24 cellular contexts compared by ENCODE assay signal in the genomic region with DNA sequence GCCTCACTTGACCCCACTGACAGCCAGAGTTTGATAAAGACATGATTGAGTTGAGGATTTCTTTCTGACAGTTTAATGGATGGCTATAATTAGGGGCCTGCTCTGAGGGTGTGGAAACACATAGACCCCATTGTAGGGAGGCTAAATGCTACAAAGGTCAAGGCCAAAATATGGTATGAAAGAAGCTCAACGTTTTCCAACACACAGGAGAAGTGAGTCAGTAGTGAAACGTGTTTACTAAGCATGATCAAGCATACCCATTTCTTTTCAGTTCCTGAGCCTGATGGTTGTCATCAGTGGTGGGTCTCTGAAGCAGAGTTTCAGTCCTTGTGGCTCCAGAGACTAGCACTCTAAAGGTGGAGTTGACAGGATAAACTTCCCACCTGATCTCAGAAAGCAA.
DNase-seq lines count a peak whose midpoint lies in the region; ATAC-seq, FAIRE-seq and TF ChIP-seq lines count a peak whose summit lies in the region.
"Had no signal": no experiment of that assay in that cellular context is flagged by ENCODE, and none has a peak within 500 bp of the region (broad histone marks: within the 10 kb centered on the region; RNA-seq: fewer than 3 reads in every experiment).

No MANE protein-coding gene starts in this region.

- no peaks in the 10 kb centered on the region for H3K36me3 ChIP-seq in HCT116 (ENCODE audit: control insufficient read depth in 1 of 2, insufficient read depth in 2 of 2, low read length in 2 of 2)
- H3K36me3 ChIP-seq in PC-3 (ENCODE audit: low read depth, low read length): no peaks in the 10 kb centered on the region
- no peaks in the 10 kb centered on the region for H3K36me3 ChIP-seq in bronchial epithelial cell (ENCODE audit: control insufficient read depth, insufficient read depth, low read length)
- H3K36me3 ChIP-seq: Peyer's patch, upper lobe of right lung had no signal

- FAIRE-seq in bronchial epithelial cell (lab: Jason Lieb, UNC): peak; percentile 85
- FAIRE-seq: K562 had no signal

- no peaks in the 10 kb centered on the region for H3K36me3 Mint-ChIP-seq in neural crest cell (ENCODE audit: low read depth)

- H3K4me2 ChIP-seq in HCT116 (ENCODE audit: low read length): no peak overlapping the region
- H3K4me2 ChIP-seq in PC-3 (ENCODE audit: low read length): peak overlapping the region; percentile 82

- CTCF ChIA-PET in HCT116 (lab: Charles Lee) (interaction anchor here (1.0 to 1.3 kb wide), 2 partner anchors 15 to 412 kb away, joined by 3 read pairs; no protein-coding TSS in a partner anchor), PC-3 (lab: Charles Lee) (no interaction called here)

- H3K9me2 ChIP-seq in HCT116 (ENCODE audit: insufficient read depth): no peaks in the 10 kb centered on the region
- H3K9me2 ChIP-seq in PC-3 (replicated peaks; ENCODE audit: low read length): no peaks in the 10 kb centered on the region

- H3K27ac ChIP-seq in HCT116 (ENCODE audit: low read depth, low read length): no peak overlapping the region
- peak overlapping the region; percentile 97 for H3K27ac ChIP-seq in PC-3 (ENCODE audit: low read length)
- H3K27ac ChIP-seq: Peyer's patch, upper lobe of right lung had no signal

- TF ChIP-seq CTCF in HCT116 (IDR thresholded peaks at IDR 0.05 in 2 of 3, conservative IDR thresholded peaks at IDR 0.05 in 1 of 3; ENCODE audit: borderline replicate concordance in 1 of 3, insufficient read depth in 1 of 3, low read depth in 2 of 3, low read length in 2 of 3) (no peak), PC-3 (conservative IDR thresholded peaks at IDR 0.05; ENCODE audit: low read depth, low read length) (no peak), bronchial epithelial cell (IDR thresholded peaks at IDR 0.05; ENCODE audit: insufficient read depth, low read length, severe bottlenecking) (no peak), neural crest cell (conservative IDR thresholded peaks at IDR 0.05) (no peak)

- no peaks in the 10 kb centered on the region for H3K27me3 Mint-ChIP-seq in neural crest cell (ENCODE audit: low read depth)

- POLR2A ChIA-PET in HCT116 (lab: Charles Lee) (no interaction called here), PC-3 (lab: Charles Lee; ENCODE audit: unreplicated experiment) (no interaction called here)

- H2AFZ ChIP-seq in HCT116 (ENCODE audit: low read depth, low read length, poor library complexity, severe bottlenecking) (peak overlapping the region; percentile 7), PC-3 (ENCODE audit: low read length) (no peak overlapping the region)

- H3F3A ChIP-seq in PC-3 (ENCODE audit: low read length, unreplicated experiment): peaks cover 15% of the 10 kb centered on the region

- H3K4me1 Mint-ChIP-seq in neural crest cell: peaks cover 29% of the 10 kb centered on the region

- peaks cover 4% of the 10 kb centered on the region for H3K9me3 Mint-ChIP-seq in neural crest cell
- H3K9me3 Mint-ChIP-seq: activated CD4-positive, alpha-beta T cell treated with anti-CD3 and anti-CD28 coated beads, Interleukin-2, amount 10 ng/mL, durations not matched to agents 24 days and 14 days had no signal

- no TSS peak for BruUV-seq in HCT116 (replicated peaks; lab: Mats Ljungman, UMichigan)
- BruUV-seq in PC-3 (replicated peaks; lab: Mats Ljungman, UMichigan): no TSS peak

- H3K9ac ChIP-seq in HCT116 (ENCODE audit: low read length) (no peak overlapping the region), PC-3 (ENCODE audit: low read length) (peak overlapping the region; percentile 90)

- no peak for TF ChIP-seq RAD21 in HCT116 (IDR thresholded peaks at IDR 0.05; ENCODE audit: low read depth)

- H3K4me3 Mint-ChIP-seq in neural crest cell: peak overlapping the region; percentile 50
- H3K4me3 Mint-ChIP-seq: activated CD4-positive, alpha-beta T cell treated with anti-CD3 and anti-CD28 coated beads, Interleukin-2, amount 10 ng/mL, durations not matched to agents 24 days and 14 days had no signal

- H3K27me3 ChIP-seq in HCT116 (ENCODE audit: insufficient read depth, low read length) (no peaks in the 10 kb centered on the region), PC-3 (ENCODE audit: low read length) (no peaks in the 10 kb centered on the region), bronchial epithelial cell (ENCODE audit: control insufficient read depth, insufficient read depth, low read length) (no peaks in the 10 kb centered on the region)
- H3K27me3 ChIP-seq: Peyer's patch, upper lobe of right lung had no signal

- no peak for TF ChIP-seq POLR2A in HCT116 (IDR thresholded peaks at IDR 0.05; ENCODE audit: borderline replicate concordance, extremely low read depth, insufficient read depth, insufficient read length)

- DNase-seq in HCT116 (ENCODE audit: low read depth, low spot score) (no peak), PC-3 (peak; percentile 80), bronchial epithelial cell (ENCODE audit: low read depth) (peak; percentile 87), neural crest cell (ENCODE audit: low read depth, low spot score) (no peak), GM03348 (ENCODE audit: low spot score) (no peak), NCI-H1930 (lab: John Stamatoyannopoulos, UW) (no peak)
- DNase-seq: activated CD4-positive, alpha-beta T cell treated with anti-CD3 and anti-CD28 coated beads, Interleukin-2, amount 10 ng/mL, durations not matched to agents 24 days and 14 days; activated CD8-positive, alpha-beta memory T cell treated with anti-CD3 and anti-CD28 coated beads, Interleukin-2, amount 50 U/mL, for 4 hours; activated gamma-delta T cell; DMS79 treated with DMSO at 0.1 percent for 48 hours; foreskin fibroblast; hypothalamus; islet precursor cell; MV-4-11; NCI-H1694; NCI-H2227 treated with DMSO at 0.1 percent for 48 hours; Peyer's patch; stimulated activated CD8-positive, alpha-beta memory T cell treated with anti-CD3 and anti-CD28 coated beads, Interleukin-4, amount 100 ng/mL, for 48 hours; T-helper 1 cell; upper lobe of right lung had no signal

- RAD21 ChIA-PET in HCT116 (lab: Charles Lee; ENCODE audit: low non-redundant PET in 1 of 2, low total read pairs in 2 of 2, uncharacterized antibody in 2 of 2, unreplicated experiment in 2 of 2): no interaction called here

- H3K79me2 ChIP-seq in HCT116 (ENCODE audit: insufficient read depth, low read length) (no peaks in the 10 kb centered on the region), PC-3 (ENCODE audit: low read length) (no peaks in the 10 kb centered on the region)

- H3K27ac Mint-ChIP-seq in neural crest cell (ENCODE audit: unreplicated experiment): no peak overlapping the region
- H3K27ac Mint-ChIP-seq: activated CD4-positive, alpha-beta T cell treated with anti-CD3 and anti-CD28 coated beads, Interleukin-2, amount 10 ng/mL, durations not matched to agents 24 days and 14 days had no signal

- no peaks in the 10 kb centered on the region for H3K9me3 ChIP-seq in HCT116 (ENCODE audit: control insufficient read depth in 1 of 2, insufficient read depth in 1 of 2, low read depth in 1 of 2, low read length in 2 of 2)
- no peaks in the 10 kb centered on the region for H3K9me3 ChIP-seq in PC-3 (ENCODE audit: low read length)
- H3K9me3 ChIP-seq: Peyer's patch, upper lobe of right lung had no signal

- H3K4me1 ChIP-seq in HCT116 (ENCODE audit: control insufficient read depth in 1 of 2, insufficient read depth in 2 of 2, low read length in 2 of 2): peaks cover 0 to 15% of the 10 kb centered on the region in 2 experiments; a peak in 2 of 4 replicates
- H3K4me1 ChIP-seq in PC-3 (ENCODE audit: insufficient read depth, low read length): peaks cover 53% of the 10 kb centered on the region
- H3K4me1 ChIP-seq: Peyer's patch, upper lobe of right lung had no signal

- H3K4me3 ChIP-seq in HCT116 (replicated peaks in 1 of 2; ENCODE audit: low read depth in 1 of 2, low read length in 2 of 2) (no peak overlapping the region), PC-3 (ENCODE audit: low read length) (peak overlapping the region; percentile 57), bronchial epithelial cell (ENCODE audit: low read depth, low read length) (no peak overlapping the region)
- H3K4me3 ChIP-seq: K562, lung, Peyer's patch, upper lobe of right lung had no signal

- intact Hi-C loops in HCT116 (cut with micrococcal nuclease) (no loop called here), PC-3 (cut with micrococcal nuclease) (loop anchor here (5.0 kb wide), 2 partner anchors 44 to 209 kb away; no protein-coding TSS in a partner anchor)

- no peak for ATAC-seq in HCT116
- ATAC-seq in PC-3: peak; percentile 31
- no peak for ATAC-seq in HG03175 (IDR thresholded peaks at IDR 0.05; ENCODE audit: unreplicated experiment)
- ATAC-seq in GM21447 (IDR thresholded peaks at IDR 0.05; ENCODE audit: unreplicated experiment): no peak
- ATAC-seq: K562, upper lobe of right lung had no signal

- H4K20me1 ChIP-seq in HCT116 (ENCODE audit: insufficient read depth): no peaks in the 10 kb centered on the region
- no peaks in the 10 kb centered on the region for H4K20me1 ChIP-seq in PC-3 (ENCODE audit: low read length)

TF ChIP-seq in HCT116, 20 proteins besides CTCF, POLR2A, EP300 and RAD21:
- TF ChIP-seq, protein P1, sequence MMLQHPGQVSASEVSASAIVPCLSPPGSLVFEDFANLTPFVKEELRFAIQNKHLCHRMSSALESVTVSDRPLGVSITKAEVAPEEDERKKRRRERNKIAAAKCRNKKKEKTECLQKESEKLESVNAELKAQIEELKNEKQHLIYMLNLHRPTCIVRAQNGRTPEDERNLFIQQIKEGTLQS (IDR thresholded peaks at IDR 0.05): no peak
- TF ChIP-seq ELF1 (IDR thresholded peaks at IDR 0.05; ENCODE audit: borderline replicate concordance, low read depth): no peak
- TF ChIP-seq ZFX (IDR thresholded peaks at IDR 0.05): no peak
- no peak for TF ChIP-seq EZH2phosphoT487 (IDR thresholded peaks at IDR 0.05; ENCODE audit: borderline replicate concordance)
- TF ChIP-seq CBX3 (IDR thresholded peaks at IDR 0.05; ENCODE audit: low read depth): no peak
- TF ChIP-seq SRF (IDR thresholded peaks at IDR 0.05; ENCODE audit: low read depth): no peak

Comparison
In these comparisons a context has a peak if more than half of its experiments do, and no peak if none do; other contexts are left out.
1. DNase-seq: peak in PC-3 (single experiment) and bronchial epithelial cell (single experiment); none in HCT116 (single experiment), neural crest cell (single experiment), GM03348 (single experiment) and NCI-H1930 (0 of 2).